In the genomic region with DNA sequence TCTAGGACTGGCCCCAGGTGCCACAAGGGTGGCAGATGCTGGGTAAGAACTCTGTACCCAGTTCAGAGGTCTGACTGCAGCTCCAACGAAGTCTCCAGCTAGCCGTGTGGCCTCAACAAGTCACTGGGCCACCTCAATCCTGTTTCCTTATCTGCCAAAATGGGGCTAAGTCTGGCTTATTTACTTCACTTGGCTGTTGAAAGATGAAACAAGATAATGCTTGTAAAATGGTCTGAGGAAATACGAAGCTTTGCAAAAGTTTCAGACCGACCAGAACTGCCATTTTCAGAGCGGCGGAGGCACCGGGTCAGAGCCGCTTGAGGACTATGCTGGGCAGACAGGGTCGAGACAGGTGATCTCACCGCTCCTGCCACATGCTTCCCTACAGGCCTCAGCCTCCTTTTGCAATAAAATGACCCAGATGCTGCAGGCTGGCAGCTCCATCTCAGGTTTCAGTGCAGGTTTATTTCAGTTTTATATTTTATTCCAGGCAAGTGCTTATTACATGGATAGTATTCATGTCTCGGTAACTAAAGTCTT, we compare ENCODE assay signal across 1 cellular context.
A peak's percentile ranks its signal among the peaks of the same experiment; 100 is the strongest.
TF ChIP-seq lines count a peak whose summit lies in the region.

No MANE protein-coding gene starts in this region.

TF ChIP-seq in K562, 482 proteins besides CTCF, POLR2A, EP300 and RAD21:
- no peak for TF ChIP-seq ZNF444 (CRISPR knock-in tag; IDR thresholded peaks at IDR 0.05)
- TF ChIP-seq L3MBTL2 (IDR thresholded peaks at IDR 0.05): peak; percentile 55; the same call in 1 of the 2 replicates
- peak; percentile 56 for TF ChIP-seq GATA2 (CRISPR knock-in tag; IDR thresholded peaks at IDR 0.05)
- TF ChIP-seq, protein P1, sequence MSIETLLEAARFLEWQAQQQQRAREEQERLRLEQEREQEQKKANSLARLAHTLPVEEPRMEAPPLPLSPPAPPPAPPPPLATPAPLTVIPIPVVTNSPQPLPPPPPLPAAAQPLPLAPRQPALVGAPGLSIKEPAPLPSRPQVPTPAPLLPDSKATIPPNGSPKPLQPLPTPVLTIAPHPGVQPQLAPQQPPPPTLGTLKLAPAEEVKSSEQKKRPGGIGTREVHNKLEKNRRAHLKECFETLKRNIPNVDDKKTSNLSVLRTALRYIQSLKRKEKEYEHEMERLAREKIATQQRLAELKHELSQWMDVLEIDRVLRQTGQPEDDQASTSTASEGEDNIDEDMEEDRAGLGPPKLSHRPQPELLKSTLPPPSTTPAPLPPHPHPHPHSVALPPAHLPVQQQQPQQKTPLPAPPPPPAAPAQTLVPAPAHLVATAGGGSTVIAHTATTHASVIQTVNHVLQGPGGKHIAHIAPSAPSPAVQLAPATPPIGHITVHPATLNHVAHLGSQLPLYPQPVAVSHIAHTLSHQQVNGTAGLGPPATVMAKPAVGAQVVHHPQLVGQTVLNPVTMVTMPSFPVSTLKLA (conservative IDR thresholded peaks at IDR 0.05): 0 out of 4 replicates have a peak, but pooled peaks of 1 of the 2 experiments have one; percentile 22
- TF ChIP-seq, protein P2, sequence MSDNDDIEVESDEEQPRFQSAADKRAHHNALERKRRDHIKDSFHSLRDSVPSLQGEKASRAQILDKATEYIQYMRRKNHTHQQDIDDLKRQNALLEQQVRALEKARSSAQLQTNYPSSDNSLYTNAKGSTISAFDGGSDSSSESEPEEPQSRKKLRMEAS (CRISPR knock-in tag; IDR thresholded peaks at IDR 0.05): 0 out of 2 replicates have a peak, but pooled peaks have one; percentile 26
- TF ChIP-seq NEUROD1 (IDR thresholded peaks at IDR 0.05; ENCODE audit: borderline replicate concordance, low read depth, low read length, partially characterized antibody): no peak
- TF ChIP-seq TCF3 (CRISPR knock-in tag; IDR thresholded peaks at IDR 0.05): 0 out of 2 replicates have a peak, but pooled peaks have one; percentile 7
- TF ChIP-seq NR2C2 (CRISPR knock-in tag; IDR thresholded peaks at IDR 0.05): no peak
- 0 out of 2 replicates have a peak, but pooled peaks have one; percentile 11 for TF ChIP-seq NR2C2 (tag; IDR thresholded peaks at IDR 0.05)
- TF ChIP-seq FOXA3 (CRISPR knock-in tag; conservative IDR thresholded peaks at IDR 0.05 in 1 of 2, IDR thresholded peaks at IDR 0.05 in 1 of 2): peak in 1 of 2 experiments; percentile 59; a peak in 2 of 4 replicates
- TF ChIP-seq, protein P3, sequence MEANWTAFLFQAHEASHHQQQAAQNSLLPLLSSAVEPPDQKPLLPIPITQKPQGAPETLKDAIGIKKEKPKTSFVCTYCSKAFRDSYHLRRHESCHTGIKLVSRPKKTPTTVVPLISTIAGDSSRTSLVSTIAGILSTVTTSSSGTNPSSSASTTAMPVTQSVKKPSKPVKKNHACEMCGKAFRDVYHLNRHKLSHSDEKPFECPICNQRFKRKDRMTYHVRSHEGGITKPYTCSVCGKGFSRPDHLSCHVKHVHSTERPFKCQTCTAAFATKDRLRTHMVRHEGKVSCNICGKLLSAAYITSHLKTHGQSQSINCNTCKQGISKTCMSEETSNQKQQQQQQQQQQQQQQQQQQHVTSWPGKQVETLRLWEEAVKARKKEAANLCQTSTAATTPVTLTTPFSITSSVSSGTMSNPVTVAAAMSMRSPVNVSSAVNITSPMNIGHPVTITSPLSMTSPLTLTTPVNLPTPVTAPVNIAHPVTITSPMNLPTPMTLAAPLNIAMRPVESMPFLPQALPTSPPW (CRISPR knock-in tag; IDR thresholded peaks at IDR 0.05): peak; percentile 24; the same call in 1 of the 2 replicates
- no peak for TF ChIP-seq RAD51 (IDR thresholded peaks at IDR 0.05; ENCODE audit: borderline replicate concordance, low read depth)
- TF ChIP-seq, protein P4, sequence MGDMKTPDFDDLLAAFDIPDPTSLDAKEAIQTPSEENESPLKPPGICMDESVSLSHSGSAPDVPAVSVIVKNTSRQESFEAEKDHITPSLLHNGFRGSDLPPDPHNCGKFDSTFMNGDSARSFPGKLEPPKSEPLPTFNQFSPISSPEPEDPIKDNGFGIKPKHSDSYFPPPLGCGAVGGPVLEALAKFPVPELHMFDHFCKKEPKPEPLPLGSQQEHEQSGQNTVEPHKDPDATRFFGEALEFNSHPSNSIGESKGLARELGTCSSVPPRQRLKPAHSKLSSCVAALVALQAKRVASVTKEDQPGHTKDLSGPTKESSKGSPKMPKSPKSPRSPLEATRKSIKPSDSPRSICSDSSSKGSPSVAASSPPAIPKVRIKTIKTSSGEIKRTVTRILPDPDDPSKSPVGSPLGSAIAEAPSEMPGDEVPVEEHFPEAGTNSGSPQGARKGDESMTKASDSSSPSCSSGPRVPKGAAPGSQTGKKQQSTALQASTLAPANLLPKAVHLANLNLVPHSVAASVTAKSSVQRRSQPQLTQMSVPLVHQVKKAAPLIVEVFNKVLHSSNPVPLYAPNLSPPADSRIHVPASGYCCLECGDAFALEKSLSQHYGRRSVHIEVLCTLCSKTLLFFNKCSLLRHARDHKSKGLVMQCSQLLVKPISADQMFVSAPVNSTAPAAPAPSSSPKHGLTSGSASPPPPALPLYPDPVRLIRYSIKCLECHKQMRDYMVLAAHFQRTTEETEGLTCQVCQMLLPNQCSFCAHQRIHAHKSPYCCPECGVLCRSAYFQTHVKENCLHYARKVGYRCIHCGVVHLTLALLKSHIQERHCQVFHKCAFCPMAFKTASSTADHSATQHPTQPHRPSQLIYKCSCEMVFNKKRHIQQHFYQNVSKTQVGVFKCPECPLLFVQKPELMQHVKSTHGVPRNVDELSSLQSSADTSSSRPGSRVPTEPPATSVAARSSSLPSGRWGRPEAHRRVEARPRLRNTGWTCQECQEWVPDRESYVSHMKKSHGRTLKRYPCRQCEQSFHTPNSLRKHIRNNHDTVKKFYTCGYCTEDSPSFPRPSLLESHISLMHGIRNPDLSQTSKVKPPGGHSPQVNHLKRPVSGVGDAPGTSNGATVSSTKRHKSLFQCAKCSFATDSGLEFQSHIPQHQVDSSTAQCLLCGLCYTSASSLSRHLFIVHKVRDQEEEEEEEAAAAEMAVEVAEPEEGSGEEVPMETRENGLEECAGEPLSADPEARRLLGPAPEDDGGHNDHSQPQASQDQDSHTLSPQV (IDR thresholded peaks at IDR 0.05): peak; percentile 42; the same call in 1 of the 2 replicates
- TF ChIP-seq, protein P5, sequence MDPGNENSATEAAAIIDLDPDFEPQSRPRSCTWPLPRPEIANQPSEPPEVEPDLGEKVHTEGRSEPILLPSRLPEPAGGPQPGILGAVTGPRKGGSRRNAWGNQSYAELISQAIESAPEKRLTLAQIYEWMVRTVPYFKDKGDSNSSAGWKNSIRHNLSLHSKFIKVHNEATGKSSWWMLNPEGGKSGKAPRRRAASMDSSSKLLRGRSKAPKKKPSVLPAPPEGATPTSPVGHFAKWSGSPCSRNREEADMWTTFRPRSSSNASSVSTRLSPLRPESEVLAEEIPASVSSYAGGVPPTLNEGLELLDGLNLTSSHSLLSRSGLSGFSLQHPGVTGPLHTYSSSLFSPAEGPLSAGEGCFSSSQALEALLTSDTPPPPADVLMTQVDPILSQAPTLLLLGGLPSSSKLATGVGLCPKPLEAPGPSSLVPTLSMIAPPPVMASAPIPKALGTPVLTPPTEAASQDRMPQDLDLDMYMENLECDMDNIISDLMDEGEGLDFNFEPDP (CRISPR knock-in tag; IDR thresholded peaks at IDR 0.05): no peak
- peak; percentile 29; the same call in 1 of the 2 replicates for TF ChIP-seq DPF2 (IDR thresholded peaks at IDR 0.05)
- TF ChIP-seq MEIS2 (IDR thresholded peaks at IDR 0.05; ENCODE audit: partially characterized antibody): peak; percentile 80
- peak in 1 of 2 experiments; percentile 33; a peak in 1 of 4 replicates for TF ChIP-seq RCOR1 (IDR thresholded peaks at IDR 0.05; ENCODE audit: borderline replicate concordance in 1 of 2, low read depth in 2 of 2, low read length in 2 of 2)
- peak in 1 of 3 experiments; percentile 5 for TF ChIP-seq YY1 (IDR thresholded peaks at IDR 0.05; ENCODE audit: borderline replicate concordance in 1 of 3, control insufficient read depth in 1 of 3, extremely low read depth in 1 of 3, insufficient read depth in 3 of 3, insufficient read length in 1 of 3, insufficient replicate concordance in 2 of 3, low read depth in 1 of 3, low read length in 2 of 3)
- TF ChIP-seq EP400 (IDR thresholded peaks at IDR 0.05): 0 out of 2 replicates have a peak, but pooled peaks have one; percentile 18
- TF ChIP-seq, protein P6, sequence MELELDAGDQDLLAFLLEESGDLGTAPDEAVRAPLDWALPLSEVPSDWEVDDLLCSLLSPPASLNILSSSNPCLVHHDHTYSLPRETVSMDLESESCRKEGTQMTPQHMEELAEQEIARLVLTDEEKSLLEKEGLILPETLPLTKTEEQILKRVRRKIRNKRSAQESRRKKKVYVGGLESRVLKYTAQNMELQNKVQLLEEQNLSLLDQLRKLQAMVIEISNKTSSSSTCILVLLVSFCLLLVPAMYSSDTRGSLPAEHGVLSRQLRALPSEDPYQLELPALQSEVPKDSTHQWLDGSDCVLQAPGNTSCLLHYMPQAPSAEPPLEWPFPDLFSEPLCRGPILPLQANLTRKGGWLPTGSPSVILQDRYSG (tag; conservative IDR thresholded peaks at IDR 0.05; ENCODE audit: low read depth): 0 out of 2 replicates have a peak, but pooled peaks have one; percentile 20
- peak; percentile 40 to 43; a peak in 2 of 4 replicates for TF ChIP-seq FOXK2 (conservative IDR thresholded peaks at IDR 0.05 in 1 of 2, IDR thresholded peaks at IDR 0.05 in 1 of 2; ENCODE audit: low read depth in 2 of 2)
- TF ChIP-seq SMAD4 (CRISPR knock-in tag; conservative IDR thresholded peaks at IDR 0.05): 0 out of 2 replicates have a peak, but pooled peaks have one; percentile 28
